In genomic region chr15:57537072-57537471, GRCh38 we compare ENCODE assay signal across 8 cellular contexts. TPM values are rescaled to one million over a fixed set of nuclear protein-coding genes. Genes with fewer than 3 reads are reported as not detected.
DNase-seq lines count a peak whose midpoint lies in the region; ATAC-seq and TF ChIP-seq lines count a peak whose summit lies in the region.

No MANE protein-coding gene starts in this region.

- peak; percentile 79 for DNase-seq in COR-L47 (lab: John Stamatoyannopoulos, UW)
- DNase-seq in NCI-H1105 treated with DMSO at 0.1 percent for 48 hours (lab: John Stamatoyannopoulos, UW), result peak; percentile 48
- peak; percentile 97 for DNase-seq in myocyte (ENCODE audit: low read depth)
- DNase-seq in NCI-H2227 (lab: John Stamatoyannopoulos, UW; ENCODE audit: unreplicated experiment), result no peak
- DNase-seq in stimulated activated naive CD8-positive, alpha-beta T cell treated with anti-CD3 and anti-CD28 coated beads, Interleukin-15, amount 100 ng/mL, for 72 hours, result no peak

- no peak for ATAC-seq in HG02970 (IDR thresholded peaks at IDR 0.05; ENCODE audit: low FRiP score, unreplicated experiment)
- ATAC-seq in stimulated activated naive CD8-positive, alpha-beta T cell treated with anti-CD3 and anti-CD28 coated beads, Interleukin-15, amount 100 ng/mL, for 72 hours, result no peak
- ATAC-seq in HG03025 (IDR thresholded peaks at IDR 0.05; ENCODE audit: low FRiP score, unreplicated experiment), result no peak

- H3K27ac Mint-ChIP-seq in brain, result peak overlapping the region in 4 of 5 experiments; percentile 11 to 93 (median 60)
- no peak overlapping the region for H3K27ac Mint-ChIP-seq in stimulated activated naive CD8-positive, alpha-beta T cell treated with anti-CD3 and anti-CD28 coated beads, Interleukin-15, amount 100 ng/mL, for 72 hours

- peaks cover 16% of the 10 kb centered on the region for H3K27me3 Mint-ChIP-seq in brain
- H3K27me3 Mint-ChIP-seq in stimulated activated naive CD8-positive, alpha-beta T cell treated with anti-CD3 and anti-CD28 coated beads, Interleukin-15, amount 100 ng/mL, for 72 hours, result peaks cover 31% of the 10 kb centered on the region

- peaks cover 76% of the 10 kb centered on the region for H3K4me1 Mint-ChIP-seq in brain
- peaks cover 9% of the 10 kb centered on the region for H3K4me1 Mint-ChIP-seq in stimulated activated naive CD8-positive, alpha-beta T cell treated with anti-CD3 and anti-CD28 coated beads, Interleukin-15, amount 100 ng/mL, for 72 hours

- no peak for TF ChIP-seq CTCF in brain (conservative IDR thresholded peaks at IDR 0.05)

- H3K36me3 Mint-ChIP-seq in brain, result no peaks in the 10 kb centered on the region

- H3K9me3 Mint-ChIP-seq in brain, result peaks cover 0 to 16% (median 9%) of the 10 kb centered on the region in 5 experiments
- peaks cover 5 to 19% of the 10 kb centered on the region in 2 donors for H3K9me3 Mint-ChIP-seq in stimulated activated naive CD8-positive, alpha-beta T cell treated with anti-CD3 and anti-CD28 coated beads, Interleukin-15, amount 100 ng/mL, for 72 hours

- peak overlapping the region in 1 of 5 experiments; percentile 42 for H3K4me3 Mint-ChIP-seq in brain
- H3K4me3 Mint-ChIP-seq in stimulated activated naive CD8-positive, alpha-beta T cell treated with anti-CD3 and anti-CD28 coated beads, Interleukin-15, amount 100 ng/mL, for 72 hours, result no peak overlapping the region

RNA-seq across cellular contexts. Expression of gene MYZAP, which starts 54.6 kb away (rescaled TPM):
- polyA plus RNA-seq in brain (ENCODE audit: insufficient read depth, low read depth, low replicate concordance), result 0.51 TPM
- 1.5 and 3.9 TPM in 2 replicates for total RNA-seq in myocyte
- 0.57 TPM for polyA plus RNA-seq in myocyte (2012)

Comparison
In these comparisons a context has a peak if more than half of its experiments do, and no peak if none do; other contexts are left out.
1. DNase-seq: peak in COR-L47 (single experiment), NCI-H1105 treated with DMSO at 0.1 percent for 48 hours (single experiment) and myocyte (single experiment); none in NCI-H2227 (single experiment) and stimulated activated naive CD8-positive, alpha-beta T cell treated with anti-CD3 and anti-CD28 coated beads, Interleukin-15, amount 100 ng/mL, for 72 hours (0 of 2).
2. H3K27ac Mint-ChIP-seq: peak in brain (4 of 5); none in stimulated activated naive CD8-positive, alpha-beta T cell treated with anti-CD3 and anti-CD28 coated beads, Interleukin-15, amount 100 ng/mL, for 72 hours (0 of 2).